ENCODE assay signal across 8 cellular contexts in the genomic region with DNA sequence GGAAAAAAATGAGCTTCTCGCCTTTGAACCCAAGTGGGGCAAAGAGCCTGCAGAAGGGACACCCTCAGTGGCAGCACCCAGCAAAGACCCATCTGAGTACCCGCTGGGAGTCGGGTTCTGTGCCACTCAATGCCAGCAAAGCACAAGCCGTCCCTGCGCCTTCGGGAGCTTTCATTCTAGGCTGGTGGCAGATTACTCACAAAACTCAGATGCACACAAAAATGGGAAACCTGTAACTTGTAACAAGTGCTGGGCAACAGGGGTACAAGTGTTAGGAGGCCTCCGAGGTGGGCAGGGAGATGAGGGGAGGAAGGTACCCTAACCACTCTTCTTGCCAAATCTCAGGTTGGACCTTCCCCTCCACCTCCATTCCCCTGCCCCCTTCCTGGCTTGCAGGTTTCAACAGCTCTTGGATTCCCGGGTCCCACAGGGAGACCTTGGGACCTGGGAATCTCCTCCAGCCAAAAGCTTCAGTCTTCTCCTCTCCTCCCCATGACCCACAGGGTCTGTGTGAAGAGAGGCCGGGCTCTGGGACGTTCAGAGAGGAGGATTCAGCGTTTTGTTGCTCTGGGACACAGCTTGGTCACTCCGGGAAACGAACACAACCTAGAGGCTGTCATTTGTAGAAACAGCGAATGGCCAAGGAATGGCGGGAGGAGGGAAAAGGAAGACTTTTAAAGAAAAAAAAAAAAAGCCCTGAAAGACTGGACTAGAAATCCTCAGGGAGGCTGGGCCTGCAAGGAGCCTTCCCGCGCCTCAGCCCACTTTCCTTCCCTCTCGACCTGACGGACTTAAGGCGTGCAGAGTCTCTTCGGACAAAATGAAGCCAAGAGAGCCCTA. TPM values are rescaled to one million over a fixed set of nuclear protein-coding genes. Genes with fewer than 3 reads are reported as not detected.
DNase-seq lines count a peak whose midpoint lies in the region; ATAC-seq and TF ChIP-seq lines count a peak whose summit lies in the region.

No MANE protein-coding gene starts in this region.

- WGBS in iPS DF 6.9 (ENCODE audit: insufficient coverage, insufficient read length): no CpG with 5 or more reads among the region's 21 CpGs

- H3K9me3 Mint-ChIP-seq in activated T-helper 2 cell treated with anti-CD3 and anti-CD28 coated beads, Interferon-gamma antibody, Interleukin-2, Interleukin-4, amounts not matched to agents 10 μg/mL and 5 μg/mL and 100 μg/mL, durations not matched to agents 14 hours and 24 hours and 36 hours: no peaks in the 10 kb centered on the region

- ATAC-seq in HCT116: peak; percentile 0; the same call in 1 of the 2 replicates
- ATAC-seq in HG02763 (IDR thresholded peaks at IDR 0.05; ENCODE audit: unreplicated experiment): no peak

- no TSS peak for BruUV-seq in A673 (replicated peaks; lab: Mats Ljungman, UMichigan)
- BruUV-seq in HCT116 (replicated peaks; lab: Mats Ljungman, UMichigan): TSS peak; percentile 73

- H3K4me3 ChIP-seq in A673 (ENCODE audit: low read depth, low read length, poor library complexity, severe bottlenecking) (peak overlapping the region; percentile 94), HCT116 (replicated peaks in 1 of 2; ENCODE audit: low read depth in 1 of 2, low read length in 2 of 2) (peak overlapping the region; percentile 56 to 61), iPS DF 6.9 (ENCODE audit: low read length) (peak overlapping the region; percentile 55; the same call in 1 of the 2 replicates), skin epidermis (peak overlapping the region; percentile 59 to 93 (median 85))

- TF ChIP-seq POLR2A in HCT116 (IDR thresholded peaks at IDR 0.05; ENCODE audit: borderline replicate concordance, extremely low read depth, insufficient read depth, insufficient read length): no peak

- RAD21 ChIA-PET in HCT116 (lab: Charles Lee; ENCODE audit: low non-redundant PET in 1 of 2, low total read pairs in 2 of 2, uncharacterized antibody in 2 of 2, unreplicated experiment in 2 of 2): no interaction called here

- H2AFZ ChIP-seq in HCT116 (ENCODE audit: low read depth, low read length, poor library complexity, severe bottlenecking): no peak overlapping the region

- POLR2A ChIA-PET in A673 (lab: Charles Lee; ENCODE audit: low non-redundant PET) (no interaction called here), HCT116 (lab: Charles Lee) (interaction anchor here (0.7 to 3.6 kb wide), 17 partner anchors 9 to 758 kb away, joined by 3 to 17 read pairs (median 4); no protein-coding TSS in a partner anchor)

- H3K27ac ChIP-seq in A673 (ENCODE audit: low read depth, low read length, poor library complexity, severe bottlenecking) (peak overlapping the region; percentile 33), HCT116 (ENCODE audit: low read depth, low read length) (peak overlapping the region; percentile 92), iPS DF 6.9 (ENCODE audit: low read length) (no peak overlapping the region), skin epidermis (peak overlapping the region in 20 of 21 experiments; percentile 15 to 95 (median 68))

- no peak for DNase-seq in A673 (ENCODE audit: low spot score)
- DNase-seq in HCT116 (ENCODE audit: low read depth, low spot score): no peak
- no peak for DNase-seq in activated T-helper 2 cell treated with anti-CD3 and anti-CD28 coated beads, Interferon-gamma antibody, Interleukin-2, Interleukin-4, amounts not matched to agents 10 μg/mL and 5 μg/mL and 100 μg/mL, durations not matched to agents 14 hours and 24 hours and 36 hours (ENCODE audit: low spot score)
- DNase-seq in iPS DF 6.9 (ENCODE audit: low read depth, low spot score): no peak
- DNase-seq in COR-L47 (lab: John Stamatoyannopoulos, UW): no peak
- no peak for DNase-seq in activated gamma-delta T cell treated with Interleukin-2 at 50 U/mL for 16 hours

- H3K27me3 ChIP-seq in A673 (replicated peaks; ENCODE audit: insufficient read depth, low read depth, low read length, poor library complexity) (no peaks in the 10 kb centered on the region), HCT116 (ENCODE audit: insufficient read depth, low read length) (no peaks in the 10 kb centered on the region), iPS DF 6.9 (ENCODE audit: control insufficient read depth, insufficient read depth, low read length) (no peaks in the 10 kb centered on the region)

- H3K9me2 ChIP-seq in HCT116 (ENCODE audit: insufficient read depth): no peaks in the 10 kb centered on the region

- peak overlapping the region; percentile 55 for H3K27ac Mint-ChIP-seq in activated T-helper 2 cell treated with anti-CD3 and anti-CD28 coated beads, Interferon-gamma antibody, Interleukin-2, Interleukin-4, amounts not matched to agents 10 μg/mL and 5 μg/mL and 100 μg/mL, durations not matched to agents 14 hours and 24 hours and 36 hours

- no peaks in the 10 kb centered on the region for H3K36me3 Mint-ChIP-seq in activated T-helper 2 cell treated with anti-CD3 and anti-CD28 coated beads, Interferon-gamma antibody, Interleukin-2, Interleukin-4, amounts not matched to agents 10 μg/mL and 5 μg/mL and 100 μg/mL, durations not matched to agents 14 hours and 24 hours and 36 hours (ENCODE audit: low read depth)

- TF ChIP-seq CTCF in A673 (conservative IDR thresholded peaks at IDR 0.05; ENCODE audit: low read depth, low read length) (no peak), HCT116 (IDR thresholded peaks at IDR 0.05 in 2 of 3, conservative IDR thresholded peaks at IDR 0.05 in 1 of 3; ENCODE audit: borderline replicate concordance in 1 of 3, insufficient read depth in 1 of 3, low read depth in 2 of 3, low read length in 2 of 3) (no peak)

- peaks cover 41% of the 10 kb centered on the region for H3K79me2 ChIP-seq in HCT116 (ENCODE audit: insufficient read depth, low read length)

- H3K36me3 ChIP-seq in A673 (ENCODE audit: insufficient read depth, low read length, poor library complexity, severe bottlenecking) (peaks cover 4% of the 10 kb centered on the region), HCT116 (ENCODE audit: control insufficient read depth in 1 of 2, insufficient read depth in 2 of 2, low read length in 2 of 2) (peaks cover 2 to 8% of the 10 kb centered on the region in 2 experiments; a peak in 2 of 4 replicates), iPS DF 6.9 (ENCODE audit: control insufficient read depth, insufficient read depth, low read length) (no peaks in the 10 kb centered on the region)

- no peaks in the 10 kb centered on the region for H3K9me3 ChIP-seq in A673 (ENCODE audit: low read depth, low read length, poor library complexity, severe bottlenecking)
- H3K9me3 ChIP-seq in HCT116 (ENCODE audit: control insufficient read depth in 1 of 2, insufficient read depth in 1 of 2, low read depth in 1 of 2, low read length in 2 of 2): no peaks in the 10 kb centered on the region
- no peaks in the 10 kb centered on the region for H3K9me3 ChIP-seq in iPS DF 6.9 (ENCODE audit: control insufficient read depth, insufficient read depth, low read length)

- no peak for TF ChIP-seq RAD21 in HCT116 (IDR thresholded peaks at IDR 0.05; ENCODE audit: low read depth)

- peak overlapping the region; percentile 84 for H3K4me3 Mint-ChIP-seq in activated T-helper 2 cell treated with anti-CD3 and anti-CD28 coated beads, Interferon-gamma antibody, Interleukin-2, Interleukin-4, amounts not matched to agents 10 μg/mL and 5 μg/mL and 100 μg/mL, durations not matched to agents 14 hours and 24 hours and 36 hours (ENCODE audit: low read depth)

- peaks cover 2% of the 10 kb centered on the region; the same call in 1 of the 2 replicates for H4K20me1 ChIP-seq in HCT116 (ENCODE audit: insufficient read depth)

- peak overlapping the region; percentile 78 for H3K9ac ChIP-seq in HCT116 (ENCODE audit: low read length)

- peak overlapping the region; percentile 83 for H3K4me2 ChIP-seq in HCT116 (ENCODE audit: low read length)

- intact Hi-C loops in A673 (cut with micrococcal nuclease; ENCODE audit: unreplicated experiment) (loop anchor here (2.0 kb wide), 1 partner anchor 39 kb away; a partner anchor contains a TSS), HCT116 (cut with micrococcal nuclease) (loop anchor here (2.0 to 5.0 kb wide), 2 partner anchors 33 to 543 kb away; no protein-coding TSS in a partner anchor)
- intact Hi-C loops in activated T-helper 2 cell treated with anti-CD3 and anti-CD28 coated beads, Interferon-gamma antibody, Interleukin-2, Interleukin-4, amounts not matched to agents 10 μg/mL and 5 μg/mL and 100 μg/mL, durations not matched to agents 14 hours and 24 hours and 36 hours (cut with micrococcal nuclease): loop anchor here (2.0 to 10.0 kb wide), 2 partner anchors 17 to 245 kb away; no protein-coding TSS in a partner anchor

- H3K27me3 Mint-ChIP-seq in activated T-helper 2 cell treated with anti-CD3 and anti-CD28 coated beads, Interferon-gamma antibody, Interleukin-2, Interleukin-4, amounts not matched to agents 10 μg/mL and 5 μg/mL and 100 μg/mL, durations not matched to agents 14 hours and 24 hours and 36 hours (ENCODE audit: low read depth): no peaks in the 10 kb centered on the region

- peaks cover 26% of the 10 kb centered on the region for H3K4me1 Mint-ChIP-seq in activated T-helper 2 cell treated with anti-CD3 and anti-CD28 coated beads, Interferon-gamma antibody, Interleukin-2, Interleukin-4, amounts not matched to agents 10 μg/mL and 5 μg/mL and 100 μg/mL, durations not matched to agents 14 hours and 24 hours and 36 hours (ENCODE audit: low read depth)

- H3K4me1 ChIP-seq in A673 (ENCODE audit: insufficient read depth, low read length, poor library complexity, severe bottlenecking): peaks cover 24% of the 10 kb centered on the region
- H3K4me1 ChIP-seq in HCT116 (ENCODE audit: control insufficient read depth in 1 of 2, insufficient read depth in 2 of 2, low read length in 2 of 2): peaks cover 74 to 84% of the 10 kb centered on the region in 2 experiments
- peaks cover 2% of the 10 kb centered on the region; the same call in 1 of the 2 replicates for H3K4me1 ChIP-seq in iPS DF 6.9 (ENCODE audit: control insufficient read depth, insufficient read depth, low read length)

- CTCF ChIA-PET in A673 (lab: Charles Lee) (interaction anchor here (0.5 to 1.4 kb wide), 2 partner anchors 13 to 142 kb away, joined by 4 to 6 read pairs; no protein-coding TSS in a partner anchor), HCT116 (lab: Charles Lee) (interaction anchor here (1.0 to 2.9 kb wide), 4 partner anchors 11 to 94 kb away, joined by 3 to 11 read pairs (median 6); no protein-coding TSS in a partner anchor)

TF ChIP-seq in HCT116, 20 proteins besides CTCF, POLR2A, EP300 and RAD21 (continues in another document):
- peak; percentile 58; the same call in 1 of the 2 replicates for TF ChIP-seq POLR2AphosphoS5 (IDR thresholded peaks at IDR 0.05; ENCODE audit: low read depth, low read length)

RNA-seq across cellular contexts. Expression of a gene that starts 1.2 kb away (rescaled TPM):
- total RNA-seq in A673 (2021) (24.7 and 28.1 TPM in 2 replicates), HCT116 (2021; ENCODE audit: unreplicated experiment) (41.3 TPM)
- 3.1 and 5.0 TPM in 2 replicates for polyA plus RNA-seq in HCT116 (2012)
- total RNA-seq in activated T-helper 2 cell treated with anti-CD3 and anti-CD28 coated beads, Interferon-gamma antibody, Interleukin-2, Interleukin-4, amounts not matched to agents 10 μg/mL and 5 μg/mL and 100 μg/mL, durations not matched to agents 14 hours and 24 hours and 36 hours: 4.7 and 5.7 TPM in 2 replicates

RNA-seq across cellular contexts. Expression of a gene that starts 38.8 kb away (rescaled TPM):
- total RNA-seq in A673 (2021): 19.1 and 21.6 TPM in 2 replicates
- total RNA-seq in HCT116 (2021; ENCODE audit: unreplicated experiment): 0.22 TPM
- polyA plus RNA-seq in HCT116 (2012): 0.14 and 0.20 TPM in 2 replicates
- not detected in 2 replicates for total RNA-seq in activated T-helper 2 cell treated with anti-CD3 and anti-CD28 coated beads, Interferon-gamma antibody, Interleukin-2, Interleukin-4, amounts not matched to agents 10 μg/mL and 5 μg/mL and 100 μg/mL, durations not matched to agents 14 hours and 24 hours and 36 hours

Comparison
In these comparisons a context has a peak if more than half of its experiments do, and no peak if none do; other contexts are left out.
1. RNA of a gene that starts 38.8 kb away (total RNA-seq): 19.1 to 21.6 TPM in A673; 0.22 TPM in HCT116 (single experiment) and not detected in activated T-helper 2 cell treated with anti-CD3 and anti-CD28 coated beads, Interferon-gamma antibody, Interleukin-2, Interleukin-4, amounts not matched to agents 10 μg/mL and 5 μg/mL and 100 μg/mL, durations not matched to agents 14 hours and 24 hours and 36 hours; every median in the first group is over 10 times any median in the second.
2. Peak in every context shown above with its lines, with median percentiles within 50 percentile points of each other: H3K4me3 ChIP-seq.